Comparison of ENCODE assay signal across 20 cellular contexts in genomic region chr9:135230817-135231520, GRCh38.
DNase-seq lines count a peak whose midpoint lies in the region; ATAC-seq and TF ChIP-seq lines count a peak whose summit lies in the region.
"Had no signal": no experiment of that assay in that cellular context is flagged by ENCODE, and none has a peak within 500 bp of the region (broad histone marks: within the 10 kb centered on the region; RNA-seq: fewer than 3 reads in every experiment).

No MANE protein-coding gene starts in this region.

- DNase-seq in cardiac septum (ENCODE audit: low spot score) (peak; percentile 20), heart right ventricle (no peak), SK-N-MC (ENCODE audit: low read depth, low spot score) (peak; percentile 75), neural progenitor cell (ENCODE audit: low spot score) (no peak), suprapubic skin (ENCODE audit: low spot score in 2 of 2) (peak; percentile 32 to 57), SIG-M5 treated with dmso at 0.1 percent for 504 hours (lab: John Stamatoyannopoulos, UW; ENCODE audit: unreplicated experiment) (no peak), NK-92 (lab: John Stamatoyannopoulos, UW; ENCODE audit: unreplicated experiment) (no peak)
- DNase-seq in activated CD4-positive, alpha-beta T cell treated with anti-CD3 and anti-CD28 coated beads for 4 hours: no peak
- DNase-seq: 8988T; CD4-positive, CD25-positive, alpha-beta regulatory T cell; COR-L47; DMS 273 treated with DMSO at 0.1 percent for 48 hours; HCEC 1CT; NCI-H1092 treated with DMSO at 0.1 percent for 48 hours; NCI-H146; NCI-H2029 treated with DMSO at 0.1 percent for 48 hours; NCI-H748 treated with DMSO at 0.1 percent for 48 hours; SIG-M5 had no signal

- no peaks in the 10 kb centered on the region for H3K4me1 ChIP-seq in heart right ventricle
- no peaks in the 10 kb centered on the region for H3K4me1 ChIP-seq in neural progenitor cell
- no peaks in the 10 kb centered on the region for H3K4me1 ChIP-seq in suprapubic skin

- H3K36me3 ChIP-seq in heart right ventricle (no peaks in the 10 kb centered on the region), SK-N-MC (ENCODE audit: insufficient read depth, low read length) (no peaks in the 10 kb centered on the region), neural progenitor cell (no peaks in the 10 kb centered on the region), suprapubic skin (no peaks in the 10 kb centered on the region)

- no peaks in the 10 kb centered on the region for H4K20me1 ChIP-seq in neural progenitor cell (ENCODE audit: low read depth)

- no peaks in the 10 kb centered on the region for H3K79me2 ChIP-seq in neural progenitor cell (ENCODE audit: low read depth)

- TF ChIP-seq POLR2A in suprapubic skin (IDR thresholded peaks at IDR 0.05): no peak

- H3K4me3 ChIP-seq in heart right ventricle (no peak overlapping the region), SK-N-MC (peak overlapping the region; percentile 53), neural progenitor cell (no peak overlapping the region), suprapubic skin (no peak overlapping the region)
- H3K4me3 ChIP-seq: K562 had no signal

- intact Hi-C loops in cardiac septum (cut with DNase I): no loop called here
- intact Hi-C loops in heart right ventricle (cut with DNase I): no loop called here

- peaks cover 7% of the 10 kb centered on the region for H3K27me3 Mint-ChIP-seq in neural progenitor cell (ENCODE audit: insufficient read depth, low read depth)

- H3K9me3 ChIP-seq in heart right ventricle: peaks cover 0 to 17% (median 6%) of the 10 kb centered on the region in 11 donors
- peaks cover 11% of the 10 kb centered on the region; the same call in 1 of the 2 replicates for H3K9me3 ChIP-seq in SK-N-MC (ENCODE audit: low read depth, low read length)
- H3K9me3 ChIP-seq in neural progenitor cell (ENCODE audit: low read depth): no peaks in the 10 kb centered on the region
- H3K9me3 ChIP-seq in suprapubic skin: peaks cover 5% of the 10 kb centered on the region

- WGBS in heart right ventricle, 2 donors: 58 to 60% methylated on average over 10 of the region's 10 CpGs
- 57% methylated on average over 7 of the region's 10 CpGs for WGBS in suprapubic skin

- H3K4me1 Mint-ChIP-seq in neural progenitor cell: peaks cover 3% of the 10 kb centered on the region
- H3K4me1 Mint-ChIP-seq: B cell; CD4-positive, CD25-positive, alpha-beta regulatory T cell had no signal

- H3K4me3 Mint-ChIP-seq in neural progenitor cell: no peak overlapping the region
- H3K4me3 Mint-ChIP-seq: B cell; CD4-positive, CD25-positive, alpha-beta regulatory T cell had no signal

- H3F3A ChIP-seq in neural progenitor cell (ENCODE audit: low read depth): peaks cover 6% of the 10 kb centered on the region

- ATAC-seq in heart right ventricle: no peak
- ATAC-seq: K562 had no signal

- no peak for TF ChIP-seq EP300 in suprapubic skin (IDR thresholded peaks at IDR 0.05)

- H3K4me2 ChIP-seq in neural progenitor cell: no peak overlapping the region

- H3K27me3 ChIP-seq in heart right ventricle: peaks cover 3 to 55% (median 40%) of the 10 kb centered on the region in 7 donors
- no peaks in the 10 kb centered on the region for H3K27me3 ChIP-seq in neural progenitor cell
- peaks cover 53% of the 10 kb centered on the region for H3K27me3 ChIP-seq in suprapubic skin

- H3K9ac ChIP-seq in SK-N-MC (ENCODE audit: insufficient read length) (peak overlapping the region; percentile 52), neural progenitor cell (no peak overlapping the region)

- H3K27ac Mint-ChIP-seq in neural progenitor cell: peak overlapping the region; percentile 19
- H3K27ac Mint-ChIP-seq: B cell; CD4-positive, CD25-positive, alpha-beta regulatory T cell had no signal

- H2AFZ ChIP-seq in neural progenitor cell (replicated peaks): no peak overlapping the region

- no peak overlapping the region for H3K27ac ChIP-seq in heart right ventricle
- H3K27ac ChIP-seq in SK-N-MC: peak overlapping the region; percentile 84
- no peak overlapping the region for H3K27ac ChIP-seq in neural progenitor cell
- H3K27ac ChIP-seq in suprapubic skin: no peak overlapping the region

- peaks cover 8% of the 10 kb centered on the region for H3K9me3 Mint-ChIP-seq in neural progenitor cell

- TF ChIP-seq CTCF in heart right ventricle (IDR thresholded peaks at IDR 0.05): no peak
- TF ChIP-seq CTCF in neural progenitor cell (IDR thresholded peaks at IDR 0.05): no peak
- no peak for TF ChIP-seq CTCF in suprapubic skin (IDR thresholded peaks at IDR 0.05)

- H3K36me3 Mint-ChIP-seq in neural progenitor cell: no peaks in the 10 kb centered on the region
- H3K36me3 Mint-ChIP-seq: CD4-positive, CD25-positive, alpha-beta regulatory T cell had no signal

Comparison
In these comparisons a context has a peak if more than half of its experiments do, and no peak if none do; other contexts are left out.
1. DNase-seq: peak in cardiac septum (single experiment), SK-N-MC (single experiment) and suprapubic skin (2 of 2); none in heart right ventricle (0 of 2), neural progenitor cell (single experiment), SIG-M5 treated with dmso at 0.1 percent for 504 hours (single experiment), NK-92 (single experiment) and activated CD4-positive, alpha-beta T cell treated with anti-CD3 and anti-CD28 coated beads for 4 hours (0 of 2).